In the genomic region with DNA sequence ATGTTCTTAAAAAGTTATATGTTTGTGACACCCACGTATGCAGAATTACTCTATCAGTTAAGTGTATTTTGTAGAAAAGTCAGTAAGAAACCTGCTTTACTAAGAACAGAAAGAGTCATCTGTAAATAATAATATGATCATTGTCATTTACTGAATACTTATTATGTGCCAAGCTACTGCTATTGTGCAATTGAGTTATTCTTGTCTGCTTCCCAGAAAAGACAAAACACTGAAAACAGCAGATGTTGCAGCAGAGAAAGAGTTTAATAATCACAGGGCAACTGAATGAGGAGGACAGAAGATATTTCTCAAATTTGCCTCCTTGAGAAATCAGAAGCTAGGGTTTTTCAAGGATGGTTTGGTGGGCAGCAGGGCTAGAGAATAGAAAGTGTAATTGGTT, we compare ENCODE assay signal across 17 cellular contexts.
DNase-seq lines count a peak whose midpoint lies in the region; ATAC-seq and TF ChIP-seq lines count a peak whose summit lies in the region.
"Had no signal": no experiment of that assay in that cellular context is flagged by ENCODE, and none has a peak within 500 bp of the region (broad histone marks: within the 10 kb centered on the region; RNA-seq: fewer than 3 reads in every experiment).

No MANE protein-coding gene starts in this region.

- no peak overlapping the region for H2BK20ac ChIP-seq in IMR-90 (ENCODE audit: low read depth, low read length)

- H3K18ac ChIP-seq in IMR-90 (ENCODE audit: low read depth, low read length), result no peak overlapping the region

- no peaks in the 10 kb centered on the region for H3K79me1 ChIP-seq in IMR-90 (ENCODE audit: low read depth in 1 of 2, low read length in 2 of 2)

- no peaks in the 10 kb centered on the region for H4K20me1 ChIP-seq in IMR-90 (ENCODE audit: insufficient read depth, low read length)

- no peak for TF ChIP-seq CTCF in AG10803 (conservative IDR thresholded peaks at IDR 0.05; ENCODE audit: low read length)
- no peak for TF ChIP-seq CTCF in IMR-90 (conservative IDR thresholded peaks at IDR 0.05; ENCODE audit: low read depth, low read length)
- no peak for TF ChIP-seq CTCF in cardiac fibroblast (IDR thresholded peaks at IDR 0.05; ENCODE audit: low read depth, low read length)
- TF ChIP-seq CTCF in Calu3 (IDR thresholded peaks at IDR 0.05; ENCODE audit: unreplicated experiment), result no peak

- H2BK5ac ChIP-seq in IMR-90 (ENCODE audit: low read depth, low read length, poor library complexity, severe bottlenecking), result no peak overlapping the region

- dilution Hi-C loops in IMR-90 (cut with HindIII; ENCODE audit: low sequenced_read_pairs, unreplicated experiment), result no loop called here

- CTCF ChIA-PET in IMR-90 (lab: Yijun Ruan, JAX) (interaction anchor here (0.7 kb wide), 1 partner anchor 12 kb away, joined by 3 read pairs; no protein-coding TSS in a partner anchor), Calu3 (lab: Charles Lee) (no interaction called here)

- peaks cover 2% of the 10 kb centered on the region; the same call in 1 of the 2 replicates for H3K4me1 ChIP-seq in IMR-90 (ENCODE audit: control insufficient read depth, insufficient read depth, low read length)
- H3K4me1 ChIP-seq: Caco-2 had no signal

- H3K9me1 ChIP-seq in IMR-90 (ENCODE audit: insufficient read depth, low read length), result no peaks in the 10 kb centered on the region

- H3K4me3 ChIP-seq in AG10803 (ENCODE audit: low read length), result no peak overlapping the region
- no peak overlapping the region for H3K4me3 ChIP-seq in IMR-90 (ENCODE audit: insufficient read depth, low read depth, low read length)
- no peak overlapping the region for H3K4me3 ChIP-seq in cardiac fibroblast (replicated peaks in 1 of 2; ENCODE audit: low read depth in 2 of 2, low read length in 2 of 2)

- H2AK5ac ChIP-seq in IMR-90 (ENCODE audit: low read depth, low read length), result no peak overlapping the region

- H2AK9ac ChIP-seq in IMR-90 (replicated peaks; ENCODE audit: low read depth, low read length, poor library complexity), result no peak overlapping the region

- no peak for TF ChIP-seq POLR2A in IMR-90 (IDR thresholded peaks at IDR 0.05; ENCODE audit: low read depth, low read length)

- no peak overlapping the region for H2BK120ac ChIP-seq in IMR-90 (ENCODE audit: low read depth, low read length)

- no peaks in the 10 kb centered on the region for H3K9me3 ChIP-seq in IMR-90 (ENCODE audit: control insufficient read depth, insufficient read depth, low read length)
- H3K9me3 ChIP-seq: Caco-2 had no signal

- H3K4ac ChIP-seq in IMR-90 (ENCODE audit: low read depth, low read length), result no peak overlapping the region

- POLR2A ChIA-PET in IMR-90 (lab: Charles Lee; ENCODE audit: unreplicated experiment), result no interaction called here

- H4K5ac ChIP-seq in IMR-90 (ENCODE audit: low read depth, low read length), result no peak overlapping the region

- no peak overlapping the region for H3K27ac Mint-ChIP-seq in Calu3 (ENCODE audit: unreplicated experiment)
- H3K27ac Mint-ChIP-seq: CD4-positive, alpha-beta T cell; H9 had no signal

- H3K4me2 ChIP-seq in IMR-90 (ENCODE audit: low read depth, low read length), result no peak overlapping the region

- no peak overlapping the region for H3K4me3 Mint-ChIP-seq in Calu3 (ENCODE audit: low read depth, unreplicated experiment)
- H3K4me3 Mint-ChIP-seq: CD4-positive, alpha-beta T cell; H9 had no signal

- no peaks in the 10 kb centered on the region for H3K27me3 Mint-ChIP-seq in Calu3 (ENCODE audit: unreplicated experiment)
- H3K27me3 Mint-ChIP-seq: CD4-positive, alpha-beta T cell had no signal

- DNase-seq in AG10803 (ENCODE audit: low read depth) (peak; percentile 59), IMR-90 (no peak), cardiac fibroblast (ENCODE audit: low read depth in 2 of 2) (peak; percentile 33 to 38), fibroblast of peridontal ligament (ENCODE audit: extremely low read depth) (peak; percentile 25), Calu3 (no peak), activated gamma-delta T cell (lab: John Stamatoyannopoulos, UW) (no peak), GM19238 (ENCODE audit: insufficient read length, low spot score) (no peak)
- DNase-seq in activated CD4-positive, alpha-beta T cell treated with anti-CD3 and anti-CD28 coated beads, Interleukin-2, amount 50 U/mL, for 4 hours, result no peak
- DNase-seq: AML-193; Caco-2; CD4-positive, alpha-beta T cell; DMS153; DMS79; GDM1; H9; KBM-7 had no signal

- H3K36me3 ChIP-seq in IMR-90 (ENCODE audit: control insufficient read depth, insufficient read depth, low read length), result no peaks in the 10 kb centered on the region

- no peak overlapping the region for H4K8ac ChIP-seq in IMR-90 (ENCODE audit: low read depth in 2 of 2, low read length in 2 of 2)

- H3K23ac ChIP-seq in IMR-90 (ENCODE audit: low read depth, low read length), result no peak overlapping the region

- H3K36me3 Mint-ChIP-seq in Calu3 (ENCODE audit: insufficient read depth, unreplicated experiment), result no peaks in the 10 kb centered on the region

- H3K56ac ChIP-seq in IMR-90 (ENCODE audit: extremely low read depth, insufficient read depth, low read length), result no peak overlapping the region

- no TSS peak for BruUV-seq in IMR-90 (replicated peaks; lab: Mats Ljungman, UMichigan)
- no TSS peak for BruUV-seq in Calu3 (replicated peaks; lab: Mats Ljungman, UMichigan)

- in situ Hi-C loops in IMR-90 (cut with MboI; ENCODE audit: low sequenced_read_pairs), result no loop called here

- ATAC-seq in IMR-90 (ENCODE audit: low read depth), result no peak

- H3K9me3 Mint-ChIP-seq in Calu3 (ENCODE audit: low read depth, unreplicated experiment), result peaks cover 4% of the 10 kb centered on the region
- H3K9me3 Mint-ChIP-seq: CD4-positive, alpha-beta T cell had no signal

- H3K27ac ChIP-seq in IMR-90 (ENCODE audit: insufficient read depth, low read length), result no peak overlapping the region
- H3K27ac ChIP-seq: C4-2B had no signal

- TF ChIP-seq RAD21 in IMR-90 (IDR thresholded peaks at IDR 0.05; ENCODE audit: low read length), result no peak

- no CpG with 5 or more reads among the region's 1 CpG for WGBS in IMR-90 (ENCODE audit: extremely low coverage in 2 of 2, insufficient read length in 1 of 2), 2 experiments

- H2AFZ ChIP-seq in IMR-90 (replicated peaks; ENCODE audit: low read length, poor library complexity), result no peak overlapping the region

- H3K9ac ChIP-seq in IMR-90 (ENCODE audit: low read depth, low read length), result no peak overlapping the region

- H4K91ac ChIP-seq in IMR-90 (ENCODE audit: insufficient read depth, low read depth, low read length), result no peak overlapping the region

- peaks cover 8% of the 10 kb centered on the region for H3K4me1 Mint-ChIP-seq in Calu3 (ENCODE audit: low read depth, unreplicated experiment)

- H3K14ac ChIP-seq in IMR-90 (replicated peaks; ENCODE audit: low read depth, low read length), result no peak overlapping the region

- H2BK15ac ChIP-seq in IMR-90 (ENCODE audit: low read depth, low read length), result no peak overlapping the region

- intact Hi-C loops in IMR-90 (cut with micrococcal nuclease), result no loop called here
- intact Hi-C loops in Calu3 (cut with micrococcal nuclease; ENCODE audit: unreplicated experiment), result no loop called here

- no peaks in the 10 kb centered on the region for H3K27me3 ChIP-seq in IMR-90 (ENCODE audit: control insufficient read depth, insufficient read depth, low read length)

TF ChIP-seq in IMR-90, 13 proteins besides CTCF, POLR2A, EP300 and RAD21:
- TF ChIP-seq NFE2L2 (IDR thresholded peaks at IDR 0.05; ENCODE audit: low read depth, low read length) (no peak), CEBPB (IDR thresholded peaks at IDR 0.05; ENCODE audit: low read depth, low read length) (peak; percentile 53)
TF ChIP-seq in IMR-90: peak in this region for 1.

Comparison
In these comparisons a context has a peak if more than half of its experiments do, and no peak if none do; other contexts are left out.
1. DNase-seq: peak in AG10803 (single experiment), cardiac fibroblast (2 of 2) and fibroblast of peridontal ligament (single experiment); none in IMR-90 (single experiment), Calu3 (single experiment), activated CD4-positive, alpha-beta T cell treated with anti-CD3 and anti-CD28 coated beads, Interleukin-2, amount 50 U/mL, for 4 hours (0 of 2), activated gamma-delta T cell (single experiment) and GM19238 (single experiment).